Comparison of ENCODE assay signal across 14 cellular contexts in the genomic region with DNA sequence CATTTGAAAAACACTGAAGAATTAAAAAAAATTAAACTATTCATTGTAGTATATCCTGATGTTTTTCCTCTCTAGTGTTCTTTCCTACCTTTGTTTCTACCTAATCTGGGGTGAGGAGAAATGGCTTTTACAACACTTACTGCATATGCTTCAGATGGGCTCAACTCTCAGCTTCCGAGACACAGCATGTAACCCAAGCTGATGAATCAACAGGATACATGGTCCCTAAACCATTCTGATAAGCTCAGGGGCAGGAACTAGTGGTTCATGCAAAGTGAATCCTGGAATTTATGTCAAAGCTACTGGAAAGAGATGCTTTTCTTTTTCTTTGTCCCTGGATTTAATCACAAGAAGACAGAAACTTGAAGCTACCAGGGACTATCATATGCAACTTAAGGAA.
DNase-seq lines count a peak whose midpoint lies in the region; TF ChIP-seq lines count a peak whose summit lies in the region.
"Had no signal": no experiment of that assay in that cellular context is flagged by ENCODE, and none has a peak within 500 bp of the region (broad histone marks: within the 10 kb centered on the region; RNA-seq: fewer than 3 reads in every experiment).

No MANE protein-coding gene starts in this region.

- no peaks in the 10 kb centered on the region for H4K20me1 ChIP-seq in smooth muscle cell (ENCODE audit: low read depth)
- no peaks in the 10 kb centered on the region for H4K20me1 ChIP-seq in Karpas-422 (ENCODE audit: insufficient read depth, low read depth, low read length)

- peaks cover 13% of the 10 kb centered on the region for H3K4me1 ChIP-seq in HUES48 (ENCODE audit: control insufficient read depth, insufficient read depth, low read length)
- peaks cover 9% of the 10 kb centered on the region for H3K4me1 ChIP-seq in smooth muscle cell (ENCODE audit: low read depth)
- no peaks in the 10 kb centered on the region for H3K4me1 ChIP-seq in Karpas-422 (ENCODE audit: low read length)
- H3K4me1 ChIP-seq: SJSA1 had no signal

- H3K27me3 ChIP-seq in HUES48 (ENCODE audit: control insufficient read depth, insufficient read depth, low read length) (no peaks in the 10 kb centered on the region), smooth muscle cell (ENCODE audit: low read depth) (no peaks in the 10 kb centered on the region), Karpas-422 (ENCODE audit: low read length) (no peaks in the 10 kb centered on the region)
- H3K27me3 ChIP-seq: SJSA1 had no signal

- H3K9me2 ChIP-seq in Karpas-422 (replicated peaks; ENCODE audit: insufficient read depth, low read length) = no peaks in the 10 kb centered on the region

- H3K36me3 ChIP-seq in HUES48 (ENCODE audit: control insufficient read depth, insufficient read depth, low read length) (no peaks in the 10 kb centered on the region), smooth muscle cell (ENCODE audit: low read depth) (no peaks in the 10 kb centered on the region), Karpas-422 (ENCODE audit: insufficient read depth, low read length) (no peaks in the 10 kb centered on the region)
- H3K36me3 ChIP-seq: SJSA1 had no signal

- H3K79me2 ChIP-seq in smooth muscle cell (ENCODE audit: low read depth) (no peaks in the 10 kb centered on the region), Karpas-422 (ENCODE audit: low read length) (no peaks in the 10 kb centered on the region)

- H3K9me3 ChIP-seq in HUES48 (ENCODE audit: control insufficient read depth, insufficient read depth, low read length) (no peaks in the 10 kb centered on the region), smooth muscle cell (replicated peaks; ENCODE audit: low read depth) (no peaks in the 10 kb centered on the region), Karpas-422 (ENCODE audit: low read length) (peaks cover 14% of the 10 kb centered on the region; the same call in 1 of the 2 replicates)
- H3K9me3 ChIP-seq: SJSA1 had no signal

- H2AFZ ChIP-seq in smooth muscle cell (ENCODE audit: low read depth) = peak overlapping the region; percentile 11
- H2AFZ ChIP-seq in Karpas-422 (ENCODE audit: low read length) = no peak overlapping the region

- H3F3A ChIP-seq in smooth muscle cell (ENCODE audit: low read depth) = no peaks in the 10 kb centered on the region

- WGBS in smooth muscle cell (ENCODE audit: low lambda C conversion rate) = 16% methylated on average over 1 of the region's 1 CpG

- H3K4me3 ChIP-seq in HUES48 (ENCODE audit: low read depth, low read length) = no peak overlapping the region
- no peak overlapping the region for H3K4me3 ChIP-seq in choroid plexus epithelial cell (ENCODE audit: low read depth, low read length)
- no peak overlapping the region for H3K4me3 ChIP-seq in smooth muscle cell
- no peak overlapping the region for H3K4me3 ChIP-seq in Karpas-422 (ENCODE audit: low read length)
- H3K4me3 ChIP-seq: SJSA1 had no signal

- TF ChIP-seq CTCF in choroid plexus epithelial cell (conservative IDR thresholded peaks at IDR 0.05; ENCODE audit: low read depth, low read length) = no peak
- TF ChIP-seq CTCF in smooth muscle cell (IDR thresholded peaks at IDR 0.05; ENCODE audit: borderline replicate concordance, insufficient read depth, poor library complexity, severe bottlenecking) = no peak
- no peak for TF ChIP-seq CTCF in GM13977 (IDR thresholded peaks at IDR 0.05; ENCODE audit: extremely low read depth, insufficient read depth, missing control alignments)

- peak overlapping the region; percentile 51 for H3K4me2 ChIP-seq in smooth muscle cell
- H3K4me2 ChIP-seq in Karpas-422 (ENCODE audit: low read depth, low read length, poor library complexity, severe bottlenecking) = no peak overlapping the region

- in situ Hi-C loops in GM13977 (cut with MboI; ENCODE audit: low pct_unique_long_range_greater_than_20kb, low sequenced_read_pairs, unreplicated experiment) (no loop called here), G401 (cut with HindIII; ENCODE audit: low sequenced_read_pairs) (no loop called here)

- H3K27ac ChIP-seq in HUES48 (ENCODE audit: low read depth, low read length) (peak overlapping the region; percentile 80), smooth muscle cell (ENCODE audit: low read depth) (no peak overlapping the region), Karpas-422 (ENCODE audit: low read length) (no peak overlapping the region)
- H3K27ac ChIP-seq: SJSA1 had no signal

- H3K9ac ChIP-seq in HUES48 (ENCODE audit: low read depth, low read length) (no peak overlapping the region), smooth muscle cell (ENCODE audit: low read depth) (no peak overlapping the region), Karpas-422 (ENCODE audit: low read length) (no peak overlapping the region)

- DNase-seq in choroid plexus epithelial cell (ENCODE audit: low read depth) = peak; percentile 67
- DNase-seq in iPS-NIHi7 (ENCODE audit: extremely low spot score) = peak; percentile 40
- no peak for DNase-seq in smooth muscle cell (lab: John Stamatoyannopoulos, UW; ENCODE audit: unreplicated experiment)
- no peak for DNase-seq in GM13977 (ENCODE audit: low spot score)
- no peak for DNase-seq in Karpas-422
- DNase-seq in G401 (ENCODE audit: low spot score) = no peak
- DNase-seq: ACHN; CD4-positive, CD25-positive, alpha-beta regulatory T cell; GDM1; IMR-90; NCI-H187 treated with DMSO at 0.1 percent for 48 hours; NCI-H510A had no signal

Comparison
In these comparisons a context has a peak if more than half of its experiments do, and no peak if none do; other contexts are left out.
1. DNase-seq: peak in choroid plexus epithelial cell (single experiment) and iPS-NIHi7 (single experiment); none in smooth muscle cell (single experiment), GM13977 (single experiment), Karpas-422 (single experiment) and G401 (single experiment).